12 cellular contexts compared by ENCODE assay signal in the genomic region with DNA sequence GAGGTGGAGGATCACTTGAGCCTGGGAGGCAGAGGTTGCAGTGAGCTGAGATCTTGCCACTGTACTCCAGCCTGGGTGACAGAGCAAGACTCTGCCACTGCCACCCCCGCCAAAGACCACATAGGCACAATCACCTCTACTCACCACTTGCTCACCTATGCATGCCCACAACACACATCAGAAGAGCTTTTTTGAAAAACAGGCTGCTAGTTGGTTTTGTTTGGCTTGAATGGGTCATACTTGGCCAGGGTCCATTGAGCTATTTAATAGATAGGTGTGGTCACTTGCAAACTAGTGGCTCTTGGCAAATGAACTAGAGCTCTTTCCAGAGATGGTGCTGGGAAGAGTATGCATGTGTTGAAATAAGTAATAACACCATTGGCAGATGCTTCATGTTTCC.
DNase-seq lines count a peak whose midpoint lies in the region; ATAC-seq, FAIRE-seq and TF ChIP-seq lines count a peak whose summit lies in the region.
"Had no signal": no experiment of that assay in that cellular context is flagged by ENCODE, and none has a peak within 500 bp of the region (broad histone marks: within the 10 kb centered on the region; RNA-seq: fewer than 3 reads in every experiment).

No MANE protein-coding gene starts in this region.

- FAIRE-seq in astrocyte (lab: Jason Lieb, UNC), result no peak
- FAIRE-seq: islet of Langerhans had no signal

- H3K36me3 Mint-ChIP-seq in astrocyte (ENCODE audit: low read depth, unreplicated experiment), result peaks cover 7% of the 10 kb centered on the region

- H3K9me3 ChIP-seq in astrocyte (ENCODE audit: insufficient read depth, low read depth, low read length) (no peaks in the 10 kb centered on the region), right cardiac atrium (ENCODE audit: control insufficient read depth, low read length) (no peaks in the 10 kb centered on the region), WERI-Rb-1 (ENCODE audit: severe bottlenecking) (no peaks in the 10 kb centered on the region)

- H3K9ac ChIP-seq in astrocyte (ENCODE audit: low read length), result no peak overlapping the region

- H3K4me2 ChIP-seq in astrocyte (ENCODE audit: low read length), result peak overlapping the region; percentile 10

- H3K36me3 ChIP-seq in astrocyte (ENCODE audit: insufficient read depth, low read length) (peaks cover 13% of the 10 kb centered on the region), WERI-Rb-1 (peaks cover 43% of the 10 kb centered on the region)

- peak; percentile 61 for DNase-seq in AG09309 (ENCODE audit: low read depth)
- peak; percentile 5 for DNase-seq in HT-29 (ENCODE audit: low spot score)
- DNase-seq in astrocyte (ENCODE audit: low read depth), result peak; percentile 61
- peak in 1 of 3 donors; percentile 52 for DNase-seq in right cardiac atrium
- no peak for DNase-seq in WERI-Rb-1
- no peak for DNase-seq in midbrain (lab: John Stamatoyannopoulos, UW)
- DNase-seq: activated T-cell treated with anti-CD3 and anti-CD28 coated beads, Interleukin-2, amount 50 U/mL, for 72 hours; C1 segment of cervical spinal cord; dorsolateral prefrontal cortex had no signal

- WGBS in right cardiac atrium, result 100% methylated on average over 1 of the region's 1 CpG

- no peaks in the 10 kb centered on the region for H3K79me2 ChIP-seq in astrocyte (ENCODE audit: insufficient read depth, low read length)

- H3K4me3 ChIP-seq in AG09309 (ENCODE audit: control insufficient read depth, low read depth, low read length) (no peak overlapping the region), astrocyte (ENCODE audit: insufficient read depth, low read depth, low read length) (no peak overlapping the region), right cardiac atrium (ENCODE audit: low read length) (no peak overlapping the region), WERI-Rb-1 (ENCODE audit: low read depth, low read length) (no peak overlapping the region)
- H3K4me3 ChIP-seq: dorsolateral prefrontal cortex had no signal

- H3K4me3 Mint-ChIP-seq in astrocyte (ENCODE audit: unreplicated experiment), result no peak overlapping the region
- H3K4me3 Mint-ChIP-seq: activated T-cell treated with anti-CD3 and anti-CD28 coated beads, Interleukin-2, amount 50 U/mL, for 72 hours had no signal

- intact Hi-C loops in right cardiac atrium (cut with DNase I), result loop anchor here in 1 of 4 donors (10.0 kb wide), 1 partner anchor 480 kb away; no protein-coding TSS in a partner anchor

- H3K27ac ChIP-seq in astrocyte (ENCODE audit: low read depth, low read length) (no peak overlapping the region), right cardiac atrium (ENCODE audit: low read length) (no peak overlapping the region), WERI-Rb-1 (no peak overlapping the region)
- H3K27ac ChIP-seq: dorsolateral prefrontal cortex had no signal

- TF ChIP-seq CTCF in AG09309 (IDR thresholded peaks at IDR 0.05; ENCODE audit: control insufficient read depth, insufficient read depth, low read depth, low read length, missing control alignments) (no peak), astrocyte (IDR thresholded peaks at IDR 0.05; ENCODE audit: insufficient read depth, low read depth, low read length) (no peak), WERI-Rb-1 (IDR thresholded peaks at IDR 0.05; ENCODE audit: low read depth, low read length) (no peak)

- H3K27me3 ChIP-seq in astrocyte (ENCODE audit: insufficient read depth, low read length) (no peaks in the 10 kb centered on the region), right cardiac atrium (ENCODE audit: control insufficient read depth, insufficient read depth) (no peaks in the 10 kb centered on the region), WERI-Rb-1 (ENCODE audit: insufficient read depth, low read depth, severe bottlenecking) (no peaks in the 10 kb centered on the region)
- H3K27me3 ChIP-seq: dorsolateral prefrontal cortex had no signal

- ATAC-seq in right cardiac atrium (peak; percentile 85 to 94), GM21786 (IDR thresholded peaks at IDR 0.05; ENCODE audit: unreplicated experiment) (no peak)
- no peak for ATAC-seq in activated CD4-positive, CD25-positive, alpha-beta regulatory T cell treated with anti-CD3 and anti-CD28 coated beads, Interleukin-2, amount 50 U/mL, for 24 hours
- ATAC-seq: activated T-cell treated with anti-CD3 and anti-CD28 coated beads, Interleukin-2, amount 50 U/mL, for 72 hours had no signal

- H3K27me3 Mint-ChIP-seq in astrocyte (ENCODE audit: low read depth, unreplicated experiment), result no peaks in the 10 kb centered on the region

- no peaks in the 10 kb centered on the region for H3K9me3 Mint-ChIP-seq in astrocyte (ENCODE audit: unreplicated experiment)
- H3K9me3 Mint-ChIP-seq: activated T-cell treated with anti-CD3 and anti-CD28 coated beads, Interleukin-2, amount 50 U/mL, for 72 hours had no signal

- H3K27ac Mint-ChIP-seq in astrocyte (ENCODE audit: unreplicated experiment), result no peak overlapping the region
- H3K27ac Mint-ChIP-seq: activated T-cell treated with anti-CD3 and anti-CD28 coated beads, Interleukin-2, amount 50 U/mL, for 72 hours had no signal

- H3K4me1 Mint-ChIP-seq in astrocyte (ENCODE audit: low read depth, unreplicated experiment), result no peaks in the 10 kb centered on the region

- H2AFZ ChIP-seq in astrocyte (ENCODE audit: low read depth, low read length), result no peak overlapping the region

- no peaks in the 10 kb centered on the region for H4K20me1 ChIP-seq in astrocyte (ENCODE audit: insufficient read depth, low read length)

- peaks cover 11% of the 10 kb centered on the region for H3K4me1 ChIP-seq in astrocyte (ENCODE audit: insufficient read depth, low read length)
- H3K4me1 ChIP-seq in right cardiac atrium (ENCODE audit: control insufficient read depth, insufficient read depth, low read length), result no peaks in the 10 kb centered on the region

Comparison
In these comparisons a context has a peak if more than half of its experiments do, and no peak if none do; other contexts are left out.
1. DNase-seq: peak in AG09309 (single experiment), HT-29 (single experiment) and astrocyte (single experiment); none in WERI-Rb-1 (single experiment) and midbrain (single experiment).
2. ATAC-seq: peak in right cardiac atrium (2 of 2); none in activated CD4-positive, CD25-positive, alpha-beta regulatory T cell treated with anti-CD3 and anti-CD28 coated beads, Interleukin-2, amount 50 U/mL, for 24 hours (0 of 2) and GM21786 (single experiment).